ENCODE assay signal across 13 cellular contexts in the genomic region with DNA sequence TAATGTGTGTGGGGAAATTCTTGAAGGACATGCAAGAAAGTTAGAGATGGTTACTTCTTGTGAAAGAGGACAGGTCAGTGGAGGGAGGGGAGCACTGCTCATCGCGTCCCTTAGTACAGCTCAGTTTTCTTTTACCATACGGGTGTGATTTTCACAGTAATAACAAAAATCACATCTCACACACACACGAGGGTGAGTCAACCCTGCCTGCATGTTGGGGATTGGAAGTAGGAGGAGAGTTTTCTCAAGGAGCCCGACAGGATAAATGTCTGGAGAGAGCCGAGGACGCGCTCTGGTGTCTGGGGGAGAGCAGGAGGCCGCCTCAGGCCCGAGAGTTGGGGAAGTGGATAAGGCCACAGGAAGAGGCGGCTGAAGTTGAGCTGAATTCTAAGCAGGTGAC.
"Had no signal": no experiment of that assay in that cellular context is flagged by ENCODE, and none has a peak within 500 bp of the region (broad histone marks: within the 10 kb centered on the region; RNA-seq: fewer than 3 reads in every experiment).

No MANE protein-coding gene starts in this region.

- H3K79me2 ChIP-seq: parathyroid adenoma had no signal

- H3K27ac ChIP-seq: esophagus squamous epithelium, parathyroid adenoma, skin epidermis, vagina, WERI-Rb-1 had no signal

- H3K4me3 Mint-ChIP-seq: activated naive CD4-positive, alpha-beta T cell treated with anti-CD3 and anti-CD28 coated beads for 36 hours; nephron; T-helper 2 cell treated with Interferon-gamma antibody and Interleukin-4, amounts not matched to agents 5 μg/mL and 100 μg/mL, for 36 hours had no signal

- H3K9me3 ChIP-seq: esophagus squamous epithelium, tibial artery, vagina had no signal

- H3K27ac Mint-ChIP-seq: activated naive CD4-positive, alpha-beta T cell treated with anti-CD3 and anti-CD28 coated beads for 36 hours; T-helper 2 cell treated with Interferon-gamma antibody and Interleukin-4, amounts not matched to agents 5 μg/mL and 100 μg/mL, for 36 hours had no signal

- H3K4me1 Mint-ChIP-seq: nephron had no signal

- H3K4me3 ChIP-seq: dorsolateral prefrontal cortex, esophagus squamous epithelium, skin epidermis, tibial artery, vagina had no signal

- H3K9ac ChIP-seq: parathyroid adenoma had no signal

- H3K27me3 ChIP-seq: dorsolateral prefrontal cortex, esophagus squamous epithelium, tibial artery, vagina had no signal

- H3K9me3 Mint-ChIP-seq: activated naive CD4-positive, alpha-beta T cell treated with anti-CD3 and anti-CD28 coated beads for 36 hours; nephron; T-helper 2 cell treated with Interferon-gamma antibody and Interleukin-4, amounts not matched to agents 5 μg/mL and 100 μg/mL, for 36 hours had no signal

- H2AFZ ChIP-seq: parathyroid adenoma had no signal

- DNase-seq: activated CD4-positive, alpha-beta T cell treated with anti-CD3 and anti-CD28 coated beads for 48 hours; activated naive CD4-positive, alpha-beta T cell treated with anti-CD3 and anti-CD28 coated beads for 36 hours; esophagus squamous epithelium; foreskin melanocyte; mesendoderm; tibial artery; WERI-Rb-1 had no signal

- H3K4me1 ChIP-seq: parathyroid adenoma had no signal
